In the genomic region with DNA sequence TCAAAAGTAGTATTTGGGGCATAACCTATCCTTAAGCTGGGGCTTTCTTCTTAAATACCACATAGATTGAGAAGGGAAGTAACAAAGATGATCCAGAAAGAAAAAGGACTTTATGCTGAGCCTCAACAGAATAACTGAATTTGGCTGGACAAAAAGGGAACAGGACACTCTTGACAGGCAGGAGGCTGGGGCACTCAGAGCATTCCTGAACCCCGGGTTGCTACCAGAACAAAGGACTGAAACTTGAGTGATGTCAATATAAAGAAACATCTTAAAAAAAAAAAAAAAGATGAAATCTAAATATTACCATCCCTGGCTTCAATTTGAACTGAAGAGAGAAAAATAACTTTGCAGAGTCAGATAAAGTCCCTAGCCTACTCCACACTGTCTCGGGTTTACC, we compare ENCODE assay signal across 3 cellular contexts.
TF ChIP-seq lines count a peak whose summit lies in the region.

No MANE protein-coding gene starts in this region.

TF ChIP-seq in SK-N-SH, 30 proteins besides CTCF, POLR2A, EP300 and RAD21 (continues in another document):
- TF ChIP-seq, protein P1, sequence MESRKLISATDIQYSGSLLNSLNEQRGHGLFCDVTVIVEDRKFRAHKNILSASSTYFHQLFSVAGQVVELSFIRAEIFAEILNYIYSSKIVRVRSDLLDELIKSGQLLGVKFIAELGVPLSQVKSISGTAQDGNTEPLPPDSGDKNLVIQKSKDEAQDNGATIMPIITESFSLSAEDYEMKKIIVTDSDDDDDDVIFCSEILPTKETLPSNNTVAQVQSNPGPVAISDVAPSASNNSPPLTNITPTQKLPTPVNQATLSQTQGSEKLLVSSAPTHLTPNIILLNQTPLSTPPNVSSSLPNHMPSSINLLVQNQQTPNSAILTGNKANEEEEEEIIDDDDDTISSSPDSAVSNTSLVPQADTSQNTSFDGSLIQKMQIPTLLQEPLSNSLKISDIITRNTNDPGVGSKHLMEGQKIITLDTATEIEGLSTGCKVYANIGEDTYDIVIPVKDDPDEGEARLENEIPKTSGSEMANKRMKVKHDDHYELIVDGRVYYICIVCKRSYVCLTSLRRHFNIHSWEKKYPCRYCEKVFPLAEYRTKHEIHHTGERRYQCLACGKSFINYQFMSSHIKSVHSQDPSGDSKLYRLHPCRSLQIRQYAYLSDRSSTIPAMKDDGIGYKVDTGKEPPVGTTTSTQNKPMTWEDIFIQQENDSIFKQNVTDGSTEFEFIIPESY (IDR thresholded peaks at IDR 0.05; ENCODE audit: borderline replicate concordance, low read depth): no peak
- TF ChIP-seq TEAD4 (IDR thresholded peaks at IDR 0.05; ENCODE audit: borderline replicate concordance, insufficient read depth) (no peak), TAF1 (IDR thresholded peaks at IDR 0.05; ENCODE audit: borderline replicate concordance, low read depth, low read length) (no peak), FOXM1 (IDR thresholded peaks at IDR 0.05; ENCODE audit: low read depth) (no peak), RCOR1 (IDR thresholded peaks at IDR 0.05; ENCODE audit: low read length) (no peak), TCF12 (IDR thresholded peaks at IDR 0.05) (no peak), MXI1 (IDR thresholded peaks at IDR 0.05; ENCODE audit: low read depth, low read length) (no peak)
- TF ChIP-seq, protein P2, sequence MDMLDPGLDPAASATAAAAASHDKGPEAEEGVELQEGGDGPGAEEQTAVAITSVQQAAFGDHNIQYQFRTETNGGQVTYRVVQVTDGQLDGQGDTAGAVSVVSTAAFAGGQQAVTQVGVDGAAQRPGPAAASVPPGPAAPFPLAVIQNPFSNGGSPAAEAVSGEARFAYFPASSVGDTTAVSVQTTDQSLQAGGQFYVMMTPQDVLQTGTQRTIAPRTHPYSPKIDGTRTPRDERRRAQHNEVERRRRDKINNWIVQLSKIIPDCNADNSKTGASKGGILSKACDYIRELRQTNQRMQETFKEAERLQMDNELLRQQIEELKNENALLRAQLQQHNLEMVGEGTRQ (IDR thresholded peaks at IDR 0.05; ENCODE audit: borderline replicate concordance, low read depth, low read length): no peak
- TF ChIP-seq, protein P3, sequence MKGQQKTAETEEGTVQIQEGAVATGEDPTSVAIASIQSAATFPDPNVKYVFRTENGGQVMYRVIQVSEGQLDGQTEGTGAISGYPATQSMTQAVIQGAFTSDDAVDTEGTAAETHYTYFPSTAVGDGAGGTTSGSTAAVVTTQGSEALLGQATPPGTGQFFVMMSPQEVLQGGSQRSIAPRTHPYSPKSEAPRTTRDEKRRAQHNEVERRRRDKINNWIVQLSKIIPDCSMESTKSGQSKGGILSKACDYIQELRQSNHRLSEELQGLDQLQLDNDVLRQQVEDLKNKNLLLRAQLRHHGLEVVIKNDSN (IDR thresholded peaks at IDR 0.05; ENCODE audit: borderline replicate concordance, low read depth): no peak
- TF ChIP-seq, protein P4, sequence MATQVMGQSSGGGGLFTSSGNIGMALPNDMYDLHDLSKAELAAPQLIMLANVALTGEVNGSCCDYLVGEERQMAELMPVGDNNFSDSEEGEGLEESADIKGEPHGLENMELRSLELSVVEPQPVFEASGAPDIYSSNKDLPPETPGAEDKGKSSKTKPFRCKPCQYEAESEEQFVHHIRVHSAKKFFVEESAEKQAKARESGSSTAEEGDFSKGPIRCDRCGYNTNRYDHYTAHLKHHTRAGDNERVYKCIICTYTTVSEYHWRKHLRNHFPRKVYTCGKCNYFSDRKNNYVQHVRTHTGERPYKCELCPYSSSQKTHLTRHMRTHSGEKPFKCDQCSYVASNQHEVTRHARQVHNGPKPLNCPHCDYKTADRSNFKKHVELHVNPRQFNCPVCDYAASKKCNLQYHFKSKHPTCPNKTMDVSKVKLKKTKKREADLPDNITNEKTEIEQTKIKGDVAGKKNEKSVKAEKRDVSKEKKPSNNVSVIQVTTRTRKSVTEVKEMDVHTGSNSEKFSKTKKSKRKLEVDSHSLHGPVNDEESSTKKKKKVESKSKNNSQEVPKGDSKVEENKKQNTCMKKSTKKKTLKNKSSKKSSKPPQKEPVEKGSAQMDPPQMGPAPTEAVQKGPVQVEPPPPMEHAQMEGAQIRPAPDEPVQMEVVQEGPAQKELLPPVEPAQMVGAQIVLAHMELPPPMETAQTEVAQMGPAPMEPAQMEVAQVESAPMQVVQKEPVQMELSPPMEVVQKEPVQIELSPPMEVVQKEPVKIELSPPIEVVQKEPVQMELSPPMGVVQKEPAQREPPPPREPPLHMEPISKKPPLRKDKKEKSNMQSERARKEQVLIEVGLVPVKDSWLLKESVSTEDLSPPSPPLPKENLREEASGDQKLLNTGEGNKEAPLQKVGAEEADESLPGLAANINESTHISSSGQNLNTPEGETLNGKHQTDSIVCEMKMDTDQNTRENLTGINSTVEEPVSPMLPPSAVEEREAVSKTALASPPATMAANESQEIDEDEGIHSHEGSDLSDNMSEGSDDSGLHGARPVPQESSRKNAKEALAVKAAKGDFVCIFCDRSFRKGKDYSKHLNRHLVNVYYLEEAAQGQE (IDR thresholded peaks at IDR 0.05; ENCODE audit: low read depth, low read length): no peak

TF ChIP-seq in SK-N-SH treated with all-trans-retinoic acid at 6 μM for 48 hours, 23 proteins besides CTCF, POLR2A, EP300 and RAD21:
- TF ChIP-seq, protein P5, sequence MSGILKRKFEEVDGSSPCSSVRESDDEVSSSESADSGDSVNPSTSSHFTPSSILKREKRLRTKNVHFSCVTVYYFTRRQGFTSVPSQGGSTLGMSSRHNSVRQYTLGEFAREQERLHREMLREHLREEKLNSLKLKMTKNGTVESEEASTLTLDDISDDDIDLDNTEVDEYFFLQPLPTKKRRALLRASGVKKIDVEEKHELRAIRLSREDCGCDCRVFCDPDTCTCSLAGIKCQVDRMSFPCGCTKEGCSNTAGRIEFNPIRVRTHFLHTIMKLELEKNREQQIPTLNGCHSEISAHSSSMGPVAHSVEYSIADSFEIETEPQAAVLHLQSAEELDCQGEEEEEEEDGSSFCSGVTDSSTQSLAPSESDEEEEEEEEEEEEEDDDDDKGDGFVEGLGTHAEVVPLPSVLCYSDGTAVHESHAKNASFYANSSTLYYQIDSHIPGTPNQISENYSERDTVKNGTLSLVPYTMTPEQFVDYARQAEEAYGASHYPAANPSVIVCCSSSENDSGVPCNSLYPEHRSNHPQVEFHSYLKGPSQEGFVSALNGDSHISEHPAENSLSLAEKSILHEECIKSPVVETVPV (CRISPR knock-in tag; IDR thresholded peaks at IDR 0.05): no peak
- TF ChIP-seq BACH2 (CRISPR knock-in tag; IDR thresholded peaks at IDR 0.05; ENCODE audit: borderline replicate concordance) (no peak), OSR1 (CRISPR knock-in tag; IDR thresholded peaks at IDR 0.05) (no peak), ZFP3 (CRISPR knock-in tag; IDR thresholded peaks at IDR 0.05) (no peak), GLIS3 (CRISPR knock-in tag; IDR thresholded peaks at IDR 0.05) (no peak), ARNTL (CRISPR knock-in tag; IDR thresholded peaks at IDR 0.05; ENCODE audit: borderline replicate concordance, low read depth) (no peak), ZNF8 (CRISPR knock-in tag; IDR thresholded peaks at IDR 0.05) (no peak), ESRRG (CRISPR knock-in tag; IDR thresholded peaks at IDR 0.05) (no peak)
TF ChIP-seq in SK-N-SH treated with all-trans-retinoic acid at 6 μM for 48 hours: peak in this region for 0.

TF ChIP-seq in endothelial cell of umbilical vein, 7 proteins besides CTCF, POLR2A, EP300 and RAD21:
- no peak for TF ChIP-seq JUN (IDR thresholded peaks at IDR 0.05; ENCODE audit: borderline replicate concordance, insufficient read depth, insufficient read length, low read depth)
- TF ChIP-seq, protein P6, sequence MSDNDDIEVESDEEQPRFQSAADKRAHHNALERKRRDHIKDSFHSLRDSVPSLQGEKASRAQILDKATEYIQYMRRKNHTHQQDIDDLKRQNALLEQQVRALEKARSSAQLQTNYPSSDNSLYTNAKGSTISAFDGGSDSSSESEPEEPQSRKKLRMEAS (IDR thresholded peaks at IDR 0.05; ENCODE audit: insufficient read depth, insufficient read length): no peak
- TF ChIP-seq FOS (IDR thresholded peaks at IDR 0.05; ENCODE audit: borderline replicate concordance, insufficient read depth, low read length): no peak
- TF ChIP-seq MYC (IDR thresholded peaks at IDR 0.05; ENCODE audit: low read depth, low read length): no peak
- no peak for TF ChIP-seq GATA2 (IDR thresholded peaks at IDR 0.05; ENCODE audit: insufficient read depth, insufficient read length, low read depth, low read length)
- TF ChIP-seq EZH2 (IDR thresholded peaks at IDR 0.05; ENCODE audit: borderline replicate concordance, low read depth, low read length, severe bottlenecking): no peak
- TF ChIP-seq POLR2AphosphoS5 (IDR thresholded peaks at IDR 0.05; ENCODE audit: insufficient read depth, low read depth, low read length): no peak
